ENCODE assay signal across 8 cellular contexts in genomic region chr14:99518441-99519346, GRCh38. TPM values are rescaled to one million over a fixed set of nuclear protein-coding genes. Genes with fewer than 3 reads are reported as not detected.
DNase-seq lines count a peak whose midpoint lies in the region; ATAC-seq, FAIRE-seq and TF ChIP-seq lines count a peak whose summit lies in the region.

No MANE protein-coding gene starts in this region.

- H3K4me2 ChIP-seq in SK-N-SH: no peak overlapping the region

- peak; percentile 86 for DNase-seq in D721Med (ENCODE audit: insufficient read length, low spot score)
- DNase-seq in LNCaP clone FGC (ENCODE audit: low read depth): peak; percentile 40
- DNase-seq in SK-N-SH: peak; percentile 94
- DNase-seq in activated naive CD4-positive, alpha-beta T cell treated with anti-CD3 and anti-CD28 coated beads, Interleukin-2, amount 50 U/mL, for 16 hours: peak; percentile 83
- peak; percentile 70 for DNase-seq in left cardiac atrium
- peak; percentile 85 for DNase-seq in sciatic nerve (ENCODE audit: low spot score)
- no peak for DNase-seq in GF-D8 (lab: John Stamatoyannopoulos, UW)

- H3K9ac ChIP-seq in SK-N-SH: no peak overlapping the region

- H3K4me3 ChIP-seq in LNCaP clone FGC (ENCODE audit: low read depth, low read length) (no peak overlapping the region), SK-N-SH (ENCODE audit: low read depth in 2 of 2, low read length in 1 of 2) (peak overlapping the region in 1 of 2 experiments; percentile 49; a peak in 1 of 4 replicates)

- no peak for TF ChIP-seq EP300 in SK-N-SH (IDR thresholded peaks at IDR 0.05; ENCODE audit: borderline replicate concordance in 1 of 2, low read depth in 1 of 2, low read length in 1 of 2)

- POLR2A ChIA-PET in SK-N-SH (lab: Yijun Ruan, JAX): no interaction called here

- TF ChIP-seq CTCF in D721Med (IDR thresholded peaks at IDR 0.05; ENCODE audit: insufficient read depth, missing control alignments) (peak; percentile 80), LNCaP clone FGC (IDR thresholded peaks at IDR 0.05; ENCODE audit: control insufficient read depth, extremely low read depth, insufficient read depth) (peak; percentile 99), SK-N-SH (IDR thresholded peaks at IDR 0.05) (peak; percentile 90)

- no peaks in the 10 kb centered on the region for H3K9me2 ChIP-seq in SK-N-SH

- FAIRE-seq in D721Med (lab: Jason Lieb, UNC): no peak

- H3K36me3 ChIP-seq in SK-N-SH (replicated peaks in 1 of 2; ENCODE audit: control insufficient read depth in 1 of 2, insufficient read depth in 2 of 2, low read length in 1 of 2): peaks cover 0 to 17% of the 10 kb centered on the region in 2 experiments

- intact Hi-C loops in left cardiac atrium (cut with DNase I) (loop anchor here (1.0 to 2.0 kb wide), 2 partner anchors 110 to 111 kb away; no protein-coding TSS in a partner anchor), sciatic nerve (cut with DNase I) (no loop called here)

- peak; percentile 95 for TF ChIP-seq RAD21 in SK-N-SH (IDR thresholded peaks at IDR 0.05; ENCODE audit: low read length)

- peaks cover 6% of the 10 kb centered on the region; the same call in 1 of the 2 replicates for H4K20me1 ChIP-seq in SK-N-SH (ENCODE audit: insufficient read depth)

- CTCF ChIA-PET in SK-N-SH (lab: Yijun Ruan, JAX): interaction anchor here (0.6 to 3.6 kb wide), 25 partner anchors 12 to 215 kb away, joined by 3 to 34 read pairs (median 4); partner anchors contain the start of gene CCDC85C

- 62% methylated on average over 5 of the region's 21 CpGs for WGBS in SK-N-SH (ENCODE audit: low lambda C conversion rate)

- H3K79me2 ChIP-seq in SK-N-SH (ENCODE audit: insufficient read depth): peaks cover 20% of the 10 kb centered on the region; the same call in 1 of the 2 replicates

- ATAC-seq in GM21528 (IDR thresholded peaks at IDR 0.05; ENCODE audit: low FRiP score, unreplicated experiment) (peak; percentile 71), left cardiac atrium (peak; percentile 58 to 68), sciatic nerve (peak; percentile 49)

- peak overlapping the region in 1 of 2 experiments; percentile 31; a peak in 1 of 4 replicates for H3K27ac ChIP-seq in SK-N-SH (ENCODE audit: low read depth in 2 of 2, low read length in 1 of 2)

- no peaks in the 10 kb centered on the region for H3K27me3 ChIP-seq in SK-N-SH (ENCODE audit: insufficient read depth)

- H2AFZ ChIP-seq in SK-N-SH (ENCODE audit: low read depth): no peak overlapping the region

- H3K4me1 ChIP-seq in SK-N-SH (ENCODE audit: control insufficient read depth in 1 of 2, insufficient read depth in 2 of 2, low read depth in 1 of 2, low read length in 1 of 2): peaks cover 11 to 27% of the 10 kb centered on the region in 2 experiments; a peak in 3 of 4 replicates

- no peaks in the 10 kb centered on the region for H3K9me3 ChIP-seq in SK-N-SH

- H3F3A ChIP-seq in SK-N-SH (replicated peaks; ENCODE audit: insufficient read depth): no peaks in the 10 kb centered on the region

TF ChIP-seq in SK-N-SH, 30 proteins besides CTCF, POLR2A, EP300 and RAD21:
- peak; percentile 55 for TF ChIP-seq CHD2 (IDR thresholded peaks at IDR 0.05; ENCODE audit: low read length, partially characterized antibody)
- peak; percentile 57; the same call in 1 of the 2 replicates for TF ChIP-seq FOXJ3 (CRISPR knock-in tag; IDR thresholded peaks at IDR 0.05)
- peak; percentile 98 for TF ChIP-seq SMC3 (IDR thresholded peaks at IDR 0.05; ENCODE audit: low read depth, low read length)
- peak; percentile 40; the same call in 1 of the 2 replicates for TF ChIP-seq MXI1 (IDR thresholded peaks at IDR 0.05; ENCODE audit: low read depth, low read length)
- peak; percentile 24; the same call in 1 of the 2 replicates for TF ChIP-seq RCOR1 (IDR thresholded peaks at IDR 0.05; ENCODE audit: low read length)
- no peak for TF ChIP-seq EZH2phosphoT487 (IDR thresholded peaks at IDR 0.05; ENCODE audit: borderline replicate concordance, low read depth)
TF ChIP-seq in SK-N-SH: peak in this region for 5.

RNA-seq across cellular contexts. Expression of gene CCNK, which starts 37.5 kb away (rescaled TPM):
- polyA plus RNA-seq in SK-N-SH (2012; rRNA removed): 9.0 and 14.6 TPM in 2 replicates
- 18.4 and 19.4 TPM in 2 replicates for polyA plus RNA-seq in SK-N-SH (2012; cell fraction: cytosol; rRNA removed)
- 14.2 and 23.0 TPM in 2 replicates for polyA plus RNA-seq in SK-N-SH (2012; cell fraction: nucleus; rRNA removed)
- 10 to 100 TPM; 31.4 to 38.6 TPM for total RNA-seq in left cardiac atrium
- 43.2 TPM for total RNA-seq in sciatic nerve

RNA-seq across cellular contexts. Expression of gene SETD3, which starts 38.0 kb away (rescaled TPM):
- polyA plus RNA-seq in SK-N-SH (2012; rRNA removed): 19.1 and 22.7 TPM in 2 replicates
- polyA plus RNA-seq in SK-N-SH (2012; cell fraction: cytosol; rRNA removed): 24.4 and 28.7 TPM in 2 replicates
- 8.5 and 14.9 TPM in 2 replicates for polyA plus RNA-seq in SK-N-SH (2012; cell fraction: nucleus; rRNA removed)
- 100 to 1,000 TPM in 1 of 2 donors, 10 to 100 TPM in 1; 77.7 to 116 TPM for total RNA-seq in left cardiac atrium
- total RNA-seq in sciatic nerve: 86.0 TPM
